In genomic region chr21:37565530-37566223, GRCh38 we compare ENCODE assay signal across 8 cellular contexts.
DNase-seq lines count a peak whose midpoint lies in the region; ATAC-seq, FAIRE-seq and TF ChIP-seq lines count a peak whose summit lies in the region.

No MANE protein-coding gene starts in this region.

- peak overlapping the region; percentile 98 for H3K27ac Mint-ChIP-seq in CD4-positive, alpha-beta T cell
- H3K27ac Mint-ChIP-seq in HFFc6, result peak overlapping the region; percentile 99
- H3K27ac Mint-ChIP-seq in WTC11, result peak overlapping the region; percentile 61; the same call in 1 of the 2 replicates

- no peak for DNase-seq in CD4-positive, alpha-beta T cell
- DNase-seq in HFFc6 (peak; percentile 40), WTC11 (ENCODE audit: low spot score) (no peak), mucosa of gallbladder (ENCODE audit: low spot score) (peak; percentile 35), RCC 7860 (ENCODE audit: low spot score) (no peak), GM10266 (ENCODE audit: extremely low spot score) (no peak)
- DNase-seq in stimulated activated CD4-positive, alpha-beta T cell treated with anti-CD3 and anti-CD28 coated beads, Interleukin-1b, Interleukin-23, amount 100 ng/mL, for 48 hours, result no peak

- H3K27me3 Mint-ChIP-seq in CD4-positive, alpha-beta T cell, result no peaks in the 10 kb centered on the region
- H3K27me3 Mint-ChIP-seq in HFFc6 (ENCODE audit: insufficient read depth) (peaks cover 1% of the 10 kb centered on the region; the same call in 1 of the 2 replicates), WTC11 (ENCODE audit: low read depth) (peaks cover 26% of the 10 kb centered on the region)

- intact Hi-C loops in CD4-positive, alpha-beta T cell (cut with DNase I, micrococcal nuclease), result loop anchor here (2.0 to 10.0 kb wide), 3 partner anchors 199 to 1199 kb away; partner anchors contain the start of genes DYRK1A (in 1 of the 2) and VPS26C (in 1 of the 2)

- no peak for FAIRE-seq in RCC 7860 (lab: Jason Lieb, UNC)

- peaks cover 6% of the 10 kb centered on the region for H3K36me3 Mint-ChIP-seq in CD4-positive, alpha-beta T cell (ENCODE audit: low read depth)
- no peaks in the 10 kb centered on the region for H3K36me3 Mint-ChIP-seq in HFFc6 (ENCODE audit: low read depth)
- H3K36me3 Mint-ChIP-seq in WTC11, result no peaks in the 10 kb centered on the region

- POLR2A ChIA-PET in CD4-positive, alpha-beta T cell (lab: Charles Lee), result no interaction called here
- POLR2A ChIA-PET in WTC11 (lab: Charles Lee), result no interaction called here

- H3K4me1 Mint-ChIP-seq in CD4-positive, alpha-beta T cell (ENCODE audit: low read depth), result peaks cover 22% of the 10 kb centered on the region
- H3K4me1 Mint-ChIP-seq in HFFc6 (ENCODE audit: low read depth) (peaks cover 31% of the 10 kb centered on the region), WTC11 (peaks cover 23% of the 10 kb centered on the region)

- H3K27me3 ChIP-seq in CD4-positive, alpha-beta T cell (ENCODE audit: control insufficient read depth, insufficient read depth, low read length), result no peaks in the 10 kb centered on the region

- peak overlapping the region; percentile 95 for H3K4me3 Mint-ChIP-seq in CD4-positive, alpha-beta T cell
- peak overlapping the region; percentile 91 for H3K4me3 Mint-ChIP-seq in HFFc6
- H3K4me3 Mint-ChIP-seq in WTC11, result no peak overlapping the region

- no peak for ATAC-seq in CD4-positive, alpha-beta T cell (ENCODE audit: poor library complexity)
- no peak for ATAC-seq in WTC11
- ATAC-seq in HG03520 (IDR thresholded peaks at IDR 0.05; ENCODE audit: unreplicated experiment), result no peak

- no peak for TF ChIP-seq CTCF in CD4-positive, alpha-beta T cell (IDR thresholded peaks at IDR 0.05)
- TF ChIP-seq CTCF in HFFc6 (IDR thresholded peaks at IDR 0.05), result 0 out of 2 replicates have a peak, but pooled peaks have one; percentile 18
- TF ChIP-seq CTCF in WTC11 (IDR thresholded peaks at IDR 0.05), result no peak
- no peak for TF ChIP-seq CTCF in GM10266 (IDR thresholded peaks at IDR 0.05; ENCODE audit: control insufficient read depth, insufficient read depth, low read depth, missing control alignments)

- CTCF ChIA-PET in CD4-positive, alpha-beta T cell (lab: Charles Lee), result no interaction called here
- CTCF ChIA-PET in WTC11 (lab: Charles Lee), result interaction anchor here (2.3 kb wide), 2 partner anchors 9 to 76 kb away, joined by 6 to 11 read pairs; no protein-coding TSS in a partner anchor

- H3K9me3 ChIP-seq in CD4-positive, alpha-beta T cell (ENCODE audit: control insufficient read depth, low read length), result no peaks in the 10 kb centered on the region

- no peaks in the 10 kb centered on the region for H3K9me3 Mint-ChIP-seq in CD4-positive, alpha-beta T cell
- H3K9me3 Mint-ChIP-seq in HFFc6 (no peaks in the 10 kb centered on the region), WTC11 (no peaks in the 10 kb centered on the region)

- H3K27ac ChIP-seq in CD4-positive, alpha-beta T cell (ENCODE audit: low read depth, low read length), result no peak overlapping the region

TF ChIP-seq in WTC11, 78 proteins besides CTCF, POLR2A, EP300 and RAD21:
- TF ChIP-seq SP1 (CRISPR knock-in tag; conservative IDR thresholded peaks at IDR 0.05), result no peak
- TF ChIP-seq PREB (CRISPR knock-in tag; IDR thresholded peaks at IDR 0.05; ENCODE audit: borderline replicate concordance), result no peak
- no peak for TF ChIP-seq CREM (CRISPR knock-in tag; IDR thresholded peaks at IDR 0.05)
- TF ChIP-seq GABPB1 (CRISPR knock-in tag; IDR thresholded peaks at IDR 0.05), result peak; percentile 71; the same call in 1 of the 2 replicates
- no peak for TF ChIP-seq CREB1 (CRISPR knock-in tag; IDR thresholded peaks at IDR 0.05)
- no peak for TF ChIP-seq ATF1 (CRISPR knock-in tag; IDR thresholded peaks at IDR 0.05)

Comparison
In these comparisons a context has a peak if more than half of its experiments do, and no peak if none do; other contexts are left out.
1. DNase-seq: peak in HFFc6 (single experiment) and mucosa of gallbladder (single experiment); none in CD4-positive, alpha-beta T cell (0 of 10), WTC11 (single experiment), stimulated activated CD4-positive, alpha-beta T cell treated with anti-CD3 and anti-CD28 coated beads, Interleukin-1b, Interleukin-23, amount 100 ng/mL, for 48 hours (single experiment), RCC 7860 (single experiment) and GM10266 (single experiment).
2. Peak in every context shown above with its lines, with median percentiles within 50 percentile points of each other: H3K27ac Mint-ChIP-seq.